ENCODE assay signal across 1 cellular context in genomic region chr1:147246910-147247655, GRCh38.
TF ChIP-seq lines count a peak whose summit lies in the region.

No MANE protein-coding gene starts in this region.

TF ChIP-seq in HEK293, 187 proteins besides CTCF, POLR2A, EP300 and RAD21 (continued from another document):
- no peak for TF ChIP-seq ZBTB11 (tag by site-specific recombination; conservative IDR thresholded peaks at IDR 0.05; ENCODE audit: low read depth)
- TF ChIP-seq ZNF404 (tag by site-specific recombination; IDR thresholded peaks at IDR 0.05), result no peak
